ENCODE assay signal across 8 cellular contexts in genomic region chr1:28775121-28775942, GRCh38. TPM values are rescaled to one million over a fixed set of nuclear protein-coding genes. Genes with fewer than 3 reads are reported as not detected.
DNase-seq lines count a peak whose midpoint lies in the region; ATAC-seq, FAIRE-seq and TF ChIP-seq lines count a peak whose summit lies in the region.

No MANE protein-coding gene starts in this region.

- H3K27me3 Mint-ChIP-seq in activated T-helper 17 cell treated with anti-CD3 and anti-CD28 coated beads, Interleukin-2, amount 50 U/mL, for 72 hours: no peaks in the 10 kb centered on the region

- H3K27ac Mint-ChIP-seq in activated T-helper 17 cell treated with anti-CD3 and anti-CD28 coated beads, Interleukin-2, amount 50 U/mL, for 72 hours: peak overlapping the region; percentile 26

- H3K4me3 ChIP-seq in neutrophil (ENCODE audit: low read depth in 1 of 2, low read length in 1 of 2) (peak overlapping the region; percentile 67 to 77), stomach (peak overlapping the region; percentile 41 to 56 (median 49)), SJCRH30 (no peak overlapping the region)

- TF ChIP-seq POLR2A in GM12892 (IDR thresholded peaks at IDR 0.05; ENCODE audit: low read depth, low read length) (no peak), stomach (IDR thresholded peaks at IDR 0.05) (no peak)

- intact Hi-C loops in stomach (cut with DNase I; ENCODE audit: low total_unique reads): no loop called here

- WGBS in stomach, 5 donors: 7 to 14% (median 8%) methylated on average over 33 to 39 of the region's 39 CpGs

- peak; percentile 20 for TF ChIP-seq CTCF in neutrophil (IDR thresholded peaks at IDR 0.05)
- TF ChIP-seq CTCF in stomach (IDR thresholded peaks at IDR 0.05): peak in 1 of 7 experiments; percentile 5

- H3K9me3 ChIP-seq in neutrophil: no peaks in the 10 kb centered on the region
- no peaks in the 10 kb centered on the region for H3K9me3 ChIP-seq in stomach
- no peaks in the 10 kb centered on the region for H3K9me3 ChIP-seq in SJCRH30 (replicated peaks)

- DNase-seq in GM12892 (ENCODE audit: insufficient read length) (peak; percentile 57), NCI-H526 (lab: John Stamatoyannopoulos, UW) (peak; percentile 69 to 88), fibroblast of peridontal ligament (ENCODE audit: extremely low read depth) (peak; percentile 63), stomach (peak; percentile 79), SJCRH30 (no peak)

- no peaks in the 10 kb centered on the region for H3K9me3 Mint-ChIP-seq in activated T-helper 17 cell treated with anti-CD3 and anti-CD28 coated beads, Interleukin-2, amount 50 U/mL, for 72 hours

- FAIRE-seq in GM12892 (lab: Jason Lieb, UNC): no peak

- TF ChIP-seq EP300 in stomach (IDR thresholded peaks at IDR 0.05): no peak

- H3K4me1 Mint-ChIP-seq in activated T-helper 17 cell treated with anti-CD3 and anti-CD28 coated beads, Interleukin-2, amount 50 U/mL, for 72 hours: no peaks in the 10 kb centered on the region

- H3K4me1 ChIP-seq in neutrophil (ENCODE audit: control insufficient read depth in 1 of 2, insufficient read depth in 1 of 2, low read depth in 1 of 2, low read length in 1 of 2): peaks cover 26 to 32% of the 10 kb centered on the region in 2 experiments
- H3K4me1 ChIP-seq in stomach: peaks cover 9 to 25% (median 13%) of the 10 kb centered on the region in 4 donors
- 0 out of 2 replicates have a peak, but pooled peaks cover 3% of the 10 kb centered on the region for H3K4me1 ChIP-seq in SJCRH30

- peak; percentile 95 for ATAC-seq in activated T-helper 17 cell treated with anti-CD3 and anti-CD28 coated beads, Interleukin-2, amount 50 U/mL, for 72 hours (replicated peaks)
- no peak for ATAC-seq in HG02884 (IDR thresholded peaks at IDR 0.05; ENCODE audit: unreplicated experiment)

- H3K36me3 ChIP-seq in neutrophil: no peaks in the 10 kb centered on the region
- H3K36me3 ChIP-seq in stomach: peaks cover 0 to 29% (median 26%) of the 10 kb centered on the region in 4 donors
- peaks cover 42% of the 10 kb centered on the region for H3K36me3 ChIP-seq in SJCRH30

- H3K27ac ChIP-seq in neutrophil (peak overlapping the region; percentile 79), stomach (peak overlapping the region; percentile 72 to 86 (median 81)), SJCRH30 (no peak overlapping the region)

- H3K27me3 ChIP-seq in neutrophil (no peaks in the 10 kb centered on the region), stomach (no peaks in the 10 kb centered on the region), SJCRH30 (no peaks in the 10 kb centered on the region)

- H3K4me3 Mint-ChIP-seq in activated T-helper 17 cell treated with anti-CD3 and anti-CD28 coated beads, Interleukin-2, amount 50 U/mL, for 72 hours: peak overlapping the region; percentile 68

- H3K36me3 Mint-ChIP-seq in activated T-helper 17 cell treated with anti-CD3 and anti-CD28 coated beads, Interleukin-2, amount 50 U/mL, for 72 hours (ENCODE audit: low read depth): peaks cover 17% of the 10 kb centered on the region

RNA-seq across cellular contexts. Expression of gene OPRD1, which starts 36.6 kb away (rescaled TPM):
- polyA plus RNA-seq in GM12892 (2012; ENCODE audit: missing spikeins): 0.04 TPM
- not detected for total RNA-seq in activated T-helper 17 cell treated with anti-CD3 and anti-CD28 coated beads, Interleukin-2, amount 50 U/mL, for 72 hours
- total RNA-seq in stomach: under 1 TPM in 1 of 5 donors, not detected in 4; 0.37 TPM
- polyA plus RNA-seq in stomach: under 1 TPM in 1 of 3 donors, not detected in 2; 0.03 TPM
- 58.0 and 60.2 TPM in 2 replicates for total RNA-seq in SJCRH30 (2014; rRNA removed; shearing (Covaris generic))

RNA-seq across cellular contexts. Expression of gene YTHDF2, which starts 38.6 kb away (rescaled TPM):
- 46.3 TPM for polyA plus RNA-seq in GM12892 (2012; ENCODE audit: missing spikeins)
- total RNA-seq in activated T-helper 17 cell treated with anti-CD3 and anti-CD28 coated beads, Interleukin-2, amount 50 U/mL, for 72 hours: 10 to 100 TPM; 60.1 to 74.9 TPM
- 10 to 100 TPM in 4 of 5 donors, 1 to 10 TPM in 1; 9.9 to 50.5 (median 41.7) TPM for total RNA-seq in stomach
- polyA plus RNA-seq in stomach: 10 to 100 TPM; 25.7 to 29.8 (median 26.1) TPM
- 105 and 116 TPM in 2 replicates for total RNA-seq in SJCRH30 (2014; rRNA removed; shearing (Covaris generic))

Comparison
In these comparisons a context has a peak if more than half of its experiments do, and no peak if none do; other contexts are left out.
1. DNase-seq: peak in GM12892 (single experiment), NCI-H526 (2 of 2), fibroblast of peridontal ligament (single experiment) and stomach (single experiment); none in SJCRH30 (0 of 2).
2. RNA of gene OPRD1, which starts 36.6 kb away (total RNA-seq): 58.0 to 60.2 TPM in SJCRH30; not detected in activated T-helper 17 cell treated with anti-CD3 and anti-CD28 coated beads, Interleukin-2, amount 50 U/mL, for 72 hours and 0.37 TPM in stomach; every median in the first group is over 10 times any median in the second.